Comparison of ENCODE assay signal across 1 cellular context in the genomic region with DNA sequence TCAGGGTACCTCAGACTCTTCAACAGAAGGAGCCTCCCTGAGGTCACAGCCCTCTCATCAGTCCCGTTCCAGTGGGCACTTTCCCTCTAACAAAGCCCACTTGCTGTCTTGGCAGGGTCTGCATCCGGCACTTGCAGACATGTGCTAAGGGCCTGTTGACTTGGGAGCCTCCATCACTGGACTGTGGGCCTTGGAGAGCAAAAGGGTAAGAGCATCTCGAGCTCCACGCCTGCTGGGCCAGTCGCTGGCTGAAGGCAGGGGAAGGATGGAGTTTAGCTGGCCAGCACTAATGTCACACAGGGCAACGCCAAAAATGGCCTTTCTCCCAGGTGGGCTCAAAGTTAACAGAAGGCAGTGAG.
TF ChIP-seq lines count a peak whose summit lies in the region.

No MANE protein-coding gene starts in this region.

TF ChIP-seq in HEK293T, 16 proteins besides CTCF, POLR2A, EP300 and RAD21:
- TF ChIP-seq SP1 (IDR thresholded peaks at IDR 0.05) (no peak), FOXM1 (IDR thresholded peaks at IDR 0.05; ENCODE audit: borderline replicate concordance) (no peak), TARDBP (IDR thresholded peaks at IDR 0.05) (no peak), L3MBTL2 (conservative IDR thresholded peaks at IDR 0.05) (no peak), BHLHE40 (IDR thresholded peaks at IDR 0.05; ENCODE audit: borderline replicate concordance) (no peak), LEF1 (IDR thresholded peaks at IDR 0.05; ENCODE audit: borderline replicate concordance) (no peak), FOXA1 (IDR thresholded peaks at IDR 0.05) (no peak), CTBP1 (IDR thresholded peaks at IDR 0.05; ENCODE audit: borderline replicate concordance) (no peak), SUZ12 (IDR thresholded peaks at IDR 0.05) (no peak), HDGF (IDR thresholded peaks at IDR 0.05; ENCODE audit: borderline replicate concordance) (no peak), ARNT (IDR thresholded peaks at IDR 0.05) (no peak)
- TF ChIP-seq, protein P1, sequence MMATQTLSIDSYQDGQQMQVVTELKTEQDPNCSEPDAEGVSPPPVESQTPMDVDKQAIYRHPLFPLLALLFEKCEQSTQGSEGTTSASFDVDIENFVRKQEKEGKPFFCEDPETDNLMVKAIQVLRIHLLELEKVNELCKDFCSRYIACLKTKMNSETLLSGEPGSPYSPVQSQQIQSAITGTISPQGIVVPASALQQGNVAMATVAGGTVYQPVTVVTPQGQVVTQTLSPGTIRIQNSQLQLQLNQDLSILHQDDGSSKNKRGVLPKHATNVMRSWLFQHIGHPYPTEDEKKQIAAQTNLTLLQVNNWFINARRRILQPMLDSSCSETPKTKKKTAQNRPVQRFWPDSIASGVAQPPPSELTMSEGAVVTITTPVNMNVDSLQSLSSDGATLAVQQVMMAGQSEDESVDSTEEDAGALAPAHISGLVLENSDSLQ (IDR thresholded peaks at IDR 0.05): no peak
